18 cellular contexts compared by ENCODE assay signal in the genomic region with DNA sequence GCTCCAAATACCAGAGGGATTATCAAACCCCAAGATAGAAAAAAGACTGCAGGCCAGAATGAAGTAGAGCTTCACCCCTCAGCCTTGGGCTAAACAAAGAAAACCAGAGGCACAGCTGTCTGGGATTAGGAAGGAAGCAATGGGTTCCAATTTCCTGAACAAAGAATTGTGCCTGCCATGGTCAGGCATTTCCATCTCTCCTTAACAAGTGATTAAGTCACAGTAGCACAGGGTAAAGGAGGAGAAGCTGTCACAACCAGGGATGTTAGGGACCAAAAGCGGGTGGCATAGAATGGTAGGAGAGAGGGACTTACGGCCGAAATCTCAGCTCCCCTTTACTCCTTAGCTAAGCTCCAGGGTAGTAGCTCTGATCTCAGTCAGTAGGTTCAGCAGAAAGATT. TPM values are rescaled to one million over a fixed set of nuclear protein-coding genes. Genes with fewer than 3 reads are reported as not detected.
DNase-seq lines count a peak whose midpoint lies in the region; ATAC-seq and TF ChIP-seq lines count a peak whose summit lies in the region.
"Had no signal": no experiment of that assay in that cellular context is flagged by ENCODE, and none has a peak within 500 bp of the region (broad histone marks: within the 10 kb centered on the region; RNA-seq: fewer than 3 reads in every experiment).

No MANE protein-coding gene starts in this region.

- CTCF ChIA-PET in PC-9 (lab: Charles Lee) = interaction anchor here (0.6 to 0.7 kb wide), 3 partner anchors 32 to 1116 kb away, joined by 3 to 12 read pairs (median 3); no protein-coding TSS in a partner anchor
- CTCF ChIA-PET in activated CD4-positive, alpha-beta memory T cell treated with anti-CD3 and anti-CD28 coated beads, Interleukin-2, amount 10 ng/mL, durations not matched to agents 7 days and 5 days (lab: Charles Lee) = no interaction called here

- ATAC-seq in GM23338 = no peak
- ATAC-seq in stimulated activated naive B cell treated with anti-CD40 and anti-IgM and Interleukin-4, amounts not matched to agents 10 μg/mL and 1 μg/mL and 100 μg/mL, for 72 hours (replicated peaks) = no peak
- ATAC-seq: left colon had no signal

- H2AK5ac ChIP-seq in neuronal stem cell (ENCODE audit: low read depth, low read length) = no peak overlapping the region

- H2BK12ac ChIP-seq in neuronal stem cell (ENCODE audit: low read length) = no peak overlapping the region

- no peak overlapping the region for H4K8ac ChIP-seq in neuronal stem cell (ENCODE audit: low read depth, low read length)

- H2AFZ ChIP-seq in GM23338 (no peak overlapping the region), PC-9 (no peak overlapping the region), neuronal stem cell (ENCODE audit: low read length) (no peak overlapping the region)

- H3K14ac ChIP-seq in neuronal stem cell (ENCODE audit: low read length) = no peak overlapping the region

- H3K4me3 ChIP-seq in GM23338 = no peak overlapping the region
- H3K4me3 ChIP-seq in PC-9 = no peak overlapping the region
- H3K4me3 ChIP-seq in neuronal stem cell (ENCODE audit: low read length in 2 of 2) = no peak overlapping the region
- H3K4me3 ChIP-seq: colonic mucosa, SJSA1 had no signal

- no peak overlapping the region for H2BK15ac ChIP-seq in neuronal stem cell (ENCODE audit: low read length)

- no peak overlapping the region for H2BK5ac ChIP-seq in neuronal stem cell (ENCODE audit: low read length)

- H4K20me1 ChIP-seq in GM23338 (replicated peaks; ENCODE audit: insufficient read depth) = peaks cover 21% of the 10 kb centered on the region
- H4K20me1 ChIP-seq in PC-9 (ENCODE audit: insufficient read depth) = peaks cover 23% of the 10 kb centered on the region

- no peak overlapping the region for H3K23ac ChIP-seq in neuronal stem cell (ENCODE audit: low read depth, low read length, poor library complexity)

- no peak overlapping the region for H3K4ac ChIP-seq in neuronal stem cell (ENCODE audit: low read length)

- H3K9ac ChIP-seq in neuronal stem cell (ENCODE audit: low read depth, low read length, poor library complexity) = no peak overlapping the region

- no TSS peak for BruUV-seq in PC-9 (replicated peaks; lab: Mats Ljungman, UMichigan)

- H3K79me2 ChIP-seq in GM23338 (replicated peaks; ENCODE audit: insufficient read depth) (peaks cover 81% of the 10 kb centered on the region), PC-9 (ENCODE audit: low read depth) (peaks cover 91% of the 10 kb centered on the region)

- H3K27me3 ChIP-seq in GM23338 (ENCODE audit: insufficient read depth) (no peaks in the 10 kb centered on the region), PC-9 (ENCODE audit: insufficient read depth, low read depth) (no peaks in the 10 kb centered on the region), neuronal stem cell (ENCODE audit: control insufficient read depth in 3 of 3, insufficient read depth in 3 of 3, low read depth in 1 of 3, low read length in 3 of 3) (no peaks in the 10 kb centered on the region)
- H3K27me3 ChIP-seq: colonic mucosa, SJSA1 had no signal

- H3F3A ChIP-seq in GM23338 (replicated peaks; ENCODE audit: low read depth) (no peaks in the 10 kb centered on the region), PC-9 (ENCODE audit: insufficient read depth, low read depth) (peaks cover 17% of the 10 kb centered on the region)

- H3K9me3 ChIP-seq in PC-9 (ENCODE audit: insufficient read depth, low read depth) = no peaks in the 10 kb centered on the region
- H3K9me3 ChIP-seq in neuronal stem cell (replicated peaks in 1 of 2; ENCODE audit: control insufficient read depth in 2 of 2, insufficient read depth in 1 of 2, low read depth in 1 of 2, low read length in 2 of 2) = peaks cover 0 to 3% of the 10 kb centered on the region in 2 donors
- H3K9me3 ChIP-seq: colonic mucosa, SJSA1 had no signal

- H3K4me3 Mint-ChIP-seq in GM23338 = no peak overlapping the region
- H3K4me3 Mint-ChIP-seq in activated CD4-positive, alpha-beta memory T cell treated with anti-CD3 and anti-CD28 coated beads, Interleukin-2, amount 10 ng/mL, durations not matched to agents 7 days and 5 days = no peak overlapping the region
- no peak overlapping the region for H3K4me3 Mint-ChIP-seq in stimulated activated naive B cell treated with anti-CD40 and anti-IgM and Interleukin-4, amounts not matched to agents 10 μg/mL and 1 μg/mL and 100 μg/mL, for 72 hours

- POLR2A ChIA-PET in PC-9 (lab: Charles Lee; ENCODE audit: unreplicated experiment) = no interaction called here
- POLR2A ChIA-PET in activated CD4-positive, alpha-beta memory T cell treated with anti-CD3 and anti-CD28 coated beads, Interleukin-2, amount 10 ng/mL, durations not matched to agents 7 days and 5 days (lab: Charles Lee) = interaction anchor here (2.4 kb wide), 1 partner anchor 33 kb away, joined by 7 read pairs; no protein-coding TSS in a partner anchor

- no peaks in the 10 kb centered on the region; the same call in 1 of the 2 replicates for H3K4me1 ChIP-seq in GM23338 (ENCODE audit: insufficient read depth)
- no peaks in the 10 kb centered on the region; the same call in 1 of the 2 replicates for H3K4me1 ChIP-seq in PC-9 (replicated peaks; ENCODE audit: insufficient read depth)
- peaks cover 0 to 3% of the 10 kb centered on the region in 2 donors for H3K4me1 ChIP-seq in neuronal stem cell (ENCODE audit: control insufficient read depth in 2 of 2, insufficient read depth in 1 of 2, low read depth in 1 of 2, low read length in 2 of 2)
- H3K4me1 ChIP-seq: colonic mucosa had no signal

- no peaks in the 10 kb centered on the region for H3K36me3 ChIP-seq in GM23338 (ENCODE audit: insufficient read depth)
- peaks cover 8% of the 10 kb centered on the region; the same call in 1 of the 2 replicates for H3K36me3 ChIP-seq in PC-9 (ENCODE audit: low read depth)
- H3K36me3 ChIP-seq in neuronal stem cell (replicated peaks in 1 of 2; ENCODE audit: control insufficient read depth in 2 of 2, insufficient read depth in 2 of 2, low read length in 2 of 2) = no peaks in the 10 kb centered on the region
- H3K36me3 ChIP-seq: colonic mucosa, SJSA1 had no signal

- H3K27ac Mint-ChIP-seq in GM23338 = peak overlapping the region; percentile 24; the same call in 1 of the 2 replicates
- no peak overlapping the region for H3K27ac Mint-ChIP-seq in activated CD4-positive, alpha-beta memory T cell treated with anti-CD3 and anti-CD28 coated beads, Interleukin-2, amount 10 ng/mL, durations not matched to agents 7 days and 5 days
- no peak overlapping the region for H3K27ac Mint-ChIP-seq in stimulated activated naive B cell treated with anti-CD40 and anti-IgM and Interleukin-4, amounts not matched to agents 10 μg/mL and 1 μg/mL and 100 μg/mL, for 72 hours

- no peak overlapping the region for H2BK120ac ChIP-seq in neuronal stem cell (ENCODE audit: low read depth, low read length)

- H3K36me3 Mint-ChIP-seq in GM23338 (ENCODE audit: low read depth) = no peaks in the 10 kb centered on the region
- peaks cover 11% of the 10 kb centered on the region for H3K36me3 Mint-ChIP-seq in activated CD4-positive, alpha-beta memory T cell treated with anti-CD3 and anti-CD28 coated beads, Interleukin-2, amount 10 ng/mL, durations not matched to agents 7 days and 5 days (ENCODE audit: low read depth)
- H3K36me3 Mint-ChIP-seq in stimulated activated naive B cell treated with anti-CD40 and anti-IgM and Interleukin-4, amounts not matched to agents 10 μg/mL and 1 μg/mL and 100 μg/mL, for 72 hours = peaks cover 13 to 19% of the 10 kb centered on the region in 2 donors

- no peak overlapping the region for H3K27ac ChIP-seq in GM23338 (ENCODE audit: low read depth)
- H3K27ac ChIP-seq in PC-9 = 0 out of 2 replicates have a peak overlapping the region, but pooled peaks have one; percentile 10
- peak overlapping the region; percentile 88 for H3K27ac ChIP-seq in neuronal stem cell (replicated peaks; ENCODE audit: low read length)
- H3K27ac ChIP-seq: colonic mucosa, SJSA1 had no signal

- TF ChIP-seq CTCF in GM23338 (conservative IDR thresholded peaks at IDR 0.05; ENCODE audit: low read depth in 2 of 2) (no peak), PC-9 (conservative IDR thresholded peaks at IDR 0.05) (no peak)

- no peaks in the 10 kb centered on the region for H3K4me1 Mint-ChIP-seq in GM23338
- H3K4me1 Mint-ChIP-seq in activated CD4-positive, alpha-beta memory T cell treated with anti-CD3 and anti-CD28 coated beads, Interleukin-2, amount 10 ng/mL, durations not matched to agents 7 days and 5 days = peaks cover 30% of the 10 kb centered on the region
- H3K4me1 Mint-ChIP-seq in stimulated activated naive B cell treated with anti-CD40 and anti-IgM and Interleukin-4, amounts not matched to agents 10 μg/mL and 1 μg/mL and 100 μg/mL, for 72 hours = peaks cover 23 to 56% of the 10 kb centered on the region in 2 donors

- H3K18ac ChIP-seq in neuronal stem cell (ENCODE audit: low read length) = peak overlapping the region; percentile 44

- no peak overlapping the region for H4K91ac ChIP-seq in neuronal stem cell (ENCODE audit: low read depth, low read length, poor library complexity)

- H3K9me2 ChIP-seq in GM23338 (ENCODE audit: insufficient read depth) (no peaks in the 10 kb centered on the region), PC-9 (ENCODE audit: insufficient read depth) (peaks cover 4% of the 10 kb centered on the region; the same call in 1 of the 2 replicates)

- intact Hi-C loops in PC-9 (cut with micrococcal nuclease; ENCODE audit: unreplicated experiment) = no loop called here

- H3K9me3 Mint-ChIP-seq in GM23338 = no peaks in the 10 kb centered on the region
- no peaks in the 10 kb centered on the region for H3K9me3 Mint-ChIP-seq in activated CD4-positive, alpha-beta memory T cell treated with anti-CD3 and anti-CD28 coated beads, Interleukin-2, amount 10 ng/mL, durations not matched to agents 7 days and 5 days
- H3K9me3 Mint-ChIP-seq in stimulated activated naive B cell treated with anti-CD40 and anti-IgM and Interleukin-4, amounts not matched to agents 10 μg/mL and 1 μg/mL and 100 μg/mL, for 72 hours = no peaks in the 10 kb centered on the region
- H3K9me3 Mint-ChIP-seq: naive B cell had no signal

- no peaks in the 10 kb centered on the region for H3K27me3 Mint-ChIP-seq in GM23338 (ENCODE audit: insufficient read depth, low read depth, poor library complexity)
- no peaks in the 10 kb centered on the region for H3K27me3 Mint-ChIP-seq in activated CD4-positive, alpha-beta memory T cell treated with anti-CD3 and anti-CD28 coated beads, Interleukin-2, amount 10 ng/mL, durations not matched to agents 7 days and 5 days
- no peaks in the 10 kb centered on the region for H3K27me3 Mint-ChIP-seq in stimulated activated naive B cell treated with anti-CD40 and anti-IgM and Interleukin-4, amounts not matched to agents 10 μg/mL and 1 μg/mL and 100 μg/mL, for 72 hours
- H3K27me3 Mint-ChIP-seq: naive B cell had no signal

- no peaks in the 10 kb centered on the region for H3K79me1 ChIP-seq in neuronal stem cell (ENCODE audit: low read depth, low read length)

- WGBS in neuronal stem cell (ENCODE audit: extremely low coverage in 2 of 2, insufficient read length in 2 of 2, insufficient replicate concordance in 1 of 2), 2 donors = no CpG with 5 or more reads among the region's 3 CpGs

- no peak for DNase-seq in GM23338 (ENCODE audit: low spot score)
- DNase-seq in PC-9 = no peak
- peak; percentile 64 for DNase-seq in fibroblast of peridontal ligament (ENCODE audit: extremely low read depth)
- DNase-seq in neuronal stem cell (ENCODE audit: low spot score) = peak; percentile 53
- no peak for DNase-seq in activated CD4-positive, alpha-beta memory T cell treated with anti-CD3 and anti-CD28 coated beads, Interleukin-2, amount 10 ng/mL, durations not matched to agents 7 days and 5 days
- no peak for DNase-seq in NCI-H1436 treated with DMSO at 0.1 percent for 48 hours (lab: John Stamatoyannopoulos, UW)
- DNase-seq in stimulated activated naive B cell treated with anti-CD40 and anti-IgM and Interleukin-4, amounts not matched to agents 10 μg/mL and 1 μg/mL and 100 μg/mL, for 72 hours = no peak
- DNase-seq in RPMI8226 = no peak
- DNase-seq: AML-193, aorta, colonic mucosa, DMS153, left colon, naive B cell, NCI-H2227 treated with DMSO at 0.1 percent for 48 hours, retina, substantia nigra had no signal

- H3K4me2 ChIP-seq in GM23338 (no peak overlapping the region), PC-9 (no peak overlapping the region), neuronal stem cell (ENCODE audit: insufficient read depth, low read length, poor library complexity, severe bottlenecking) (no peak overlapping the region)

RNA-seq across cellular contexts. Expression of a gene that starts 33.9 kb away (rescaled TPM):
- total RNA-seq in GM23338 (2014; rRNA removed; shearing (Covaris generic)) = 35.8 and 38.9 TPM in 2 replicates
- 18.0 and 22.3 TPM in 2 replicates for polyA plus RNA-seq in GM23338 (2016; fragmentation: Nextera tagmentation; extraction: Ambion mirVana)
- 68.4 and 81.7 TPM in 2 replicates for total RNA-seq in PC-9 (2021)
- 3.5 TPM for polyA plus RNA-seq in neuronal stem cell (2013, experiment 1 of 2)
- 3.3 TPM for polyA plus RNA-seq in neuronal stem cell (2013, experiment 2 of 2)
- total RNA-seq in activated CD4-positive, alpha-beta memory T cell treated with anti-CD3 and anti-CD28 coated beads, Interleukin-2, amount 10 ng/mL, durations not matched to agents 7 days and 5 days = 10 to 100 TPM; 40.6 to 43.2 TPM

Comparison
In these comparisons a context has a peak if more than half of its experiments do, and no peak if none do; other contexts are left out.
1. DNase-seq: peak in fibroblast of peridontal ligament (single experiment) and neuronal stem cell (single experiment); none in GM23338 (single experiment), PC-9 (0 of 2), activated CD4-positive, alpha-beta memory T cell treated with anti-CD3 and anti-CD28 coated beads, Interleukin-2, amount 10 ng/mL, durations not matched to agents 7 days and 5 days (single experiment), NCI-H1436 treated with DMSO at 0.1 percent for 48 hours (single experiment), stimulated activated naive B cell treated with anti-CD40 and anti-IgM and Interleukin-4, amounts not matched to agents 10 μg/mL and 1 μg/mL and 100 μg/mL, for 72 hours (single experiment) and RPMI8226 (single experiment).